In the genomic region with DNA sequence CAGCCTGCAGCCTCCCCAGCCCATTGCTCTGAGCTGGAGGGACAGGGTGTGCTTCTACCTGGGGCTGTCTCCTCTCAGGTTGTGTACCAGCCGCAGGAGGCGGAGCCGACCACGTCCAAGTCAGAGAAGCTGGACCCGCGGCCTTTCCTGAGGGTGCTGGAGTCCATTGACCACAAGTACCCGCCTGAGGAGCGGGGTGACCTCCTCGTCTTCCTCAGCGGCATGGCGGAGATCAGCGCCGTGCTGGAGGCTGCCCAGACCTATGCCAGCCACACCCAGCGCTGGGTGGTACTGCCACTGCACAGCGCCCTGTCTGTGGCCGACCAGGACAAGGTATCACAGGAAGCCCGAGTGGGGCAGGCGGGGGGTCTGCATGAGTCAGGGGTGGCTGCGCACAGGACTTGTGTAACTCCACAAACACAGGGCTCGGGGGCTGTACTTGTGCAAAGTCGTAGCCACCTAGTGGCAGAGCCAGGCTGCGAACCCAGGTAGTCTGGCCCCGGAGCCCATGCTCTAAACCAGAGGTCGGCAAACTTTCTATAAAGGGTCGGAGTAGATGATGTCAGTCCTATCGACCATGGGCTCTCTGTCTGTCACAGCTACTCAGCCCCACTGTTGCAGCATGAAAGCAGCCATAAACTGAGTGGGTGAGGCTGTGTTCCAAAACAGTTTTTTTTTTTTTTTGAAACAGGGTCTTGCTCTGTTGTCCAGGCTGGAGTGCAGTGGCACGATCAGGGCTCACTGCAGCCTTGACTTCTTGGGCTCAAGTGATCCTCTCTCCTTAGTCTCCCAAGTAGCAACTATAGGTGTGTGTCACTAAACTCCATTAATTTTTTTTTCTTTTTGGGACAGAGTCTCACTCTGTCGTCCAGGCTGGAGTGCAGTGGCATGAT, we compare ENCODE assay signal across 15 cellular contexts. TPM values are rescaled to one million over a fixed set of nuclear protein-coding genes. Genes with fewer than 3 reads are reported as not detected.
DNase-seq lines count a peak whose midpoint lies in the region; ATAC-seq, FAIRE-seq and TF ChIP-seq lines count a peak whose summit lies in the region.
"Had no signal": no experiment of that assay in that cellular context is flagged by ENCODE, and none has a peak within 500 bp of the region (broad histone marks: within the 10 kb centered on the region; RNA-seq: fewer than 3 reads in every experiment).

No MANE protein-coding gene starts in this region.

- no peak overlapping the region for H2AK5ac ChIP-seq in H1 (ENCODE audit: low read depth, low read length)

- no peak overlapping the region for H3K23ac ChIP-seq in H1 (ENCODE audit: insufficient read length)

- peak overlapping the region; percentile 25; the same call in 1 of the 2 replicates for H4K8ac ChIP-seq in H1 (ENCODE audit: extremely low read depth, insufficient read depth, low read length)

- H3K9me3 Mint-ChIP-seq in type B pancreatic cell (no peaks in the 10 kb centered on the region), natural killer cell (no peaks in the 10 kb centered on the region)
- H3K9me3 Mint-ChIP-seq: activated T-helper 17 cell treated with anti-CD3 and anti-CD28 coated beads, Interleukin-2, amount 50 U/mL, for 72 hours; IgD-negative memory B cell; immature natural killer cell had no signal

- H3K27ac ChIP-seq in right atrium auricular region (no peak overlapping the region), H1 (ENCODE audit: low read depth, low read length) (no peak overlapping the region), body of pancreas (no peak overlapping the region)
- H3K27ac ChIP-seq: skin epidermis had no signal

- POLR2A ChIA-PET in H1 (lab: Charles Lee; ENCODE audit: partially characterized antibody), result interaction anchor here (0.7 to 3.2 kb wide), 6 partner anchors 9 to 32 kb away, joined by 3 to 12 read pairs (median 4); partner anchors contain the start of gene DHX34

- H3K14ac ChIP-seq in H1 (ENCODE audit: insufficient read length), result no peak overlapping the region

- H3F3A ChIP-seq in Loucy (ENCODE audit: low read depth), result no peaks in the 10 kb centered on the region

- no peak overlapping the region for H3K4me2 ChIP-seq in Loucy (ENCODE audit: low read depth, low read length, poor library complexity, severe bottlenecking)
- no peak overlapping the region for H3K4me2 ChIP-seq in H1 (ENCODE audit: insufficient read depth in 1 of 2, low read depth in 2 of 2, low read length in 2 of 2)

- H3K27ac Mint-ChIP-seq in type B pancreatic cell (no peak overlapping the region), natural killer cell (no peak overlapping the region)
- H3K27ac Mint-ChIP-seq: activated T-helper 17 cell treated with anti-CD3 and anti-CD28 coated beads, Interleukin-2, amount 50 U/mL, for 72 hours; immature natural killer cell had no signal

- no peak overlapping the region for H2AFZ ChIP-seq in Loucy (ENCODE audit: low read length)
- no peak overlapping the region for H2AFZ ChIP-seq in H1 (ENCODE audit: low read length)

- H4K5ac ChIP-seq in H1 (ENCODE audit: insufficient read length, low read depth, low read length), result no peak overlapping the region

- no peak overlapping the region for H2BK15ac ChIP-seq in H1 (ENCODE audit: low read length)

- no peak overlapping the region for H4K91ac ChIP-seq in H1 (replicated peaks; ENCODE audit: insufficient read length, low read length)

- no peaks in the 10 kb centered on the region for H3K9me2 ChIP-seq in Loucy (replicated peaks; ENCODE audit: low read depth, low read length)

- H3K56ac ChIP-seq in H1 (replicated peaks; ENCODE audit: insufficient read length, low read depth, low read length), result no peak overlapping the region

- H3K27me3 Mint-ChIP-seq in type B pancreatic cell (no peaks in the 10 kb centered on the region), natural killer cell (ENCODE audit: low read depth in 2 of 2) (no peaks in the 10 kb centered on the region)
- H3K27me3 Mint-ChIP-seq: activated T-helper 17 cell treated with anti-CD3 and anti-CD28 coated beads, Interleukin-2, amount 50 U/mL, for 72 hours; IgD-negative memory B cell had no signal

- H2BK12ac ChIP-seq in H1 (ENCODE audit: low read depth, low read length), result no peak overlapping the region

- TF ChIP-seq CTCF in right atrium auricular region (IDR thresholded peaks at IDR 0.05) (no peak), Loucy (conservative IDR thresholded peaks at IDR 0.05; ENCODE audit: low read length) (peak; percentile 50), H1 (IDR thresholded peaks at IDR 0.05; ENCODE audit: control extremely low read depth in 1 of 3, insufficient read depth in 1 of 3, low read depth in 1 of 3, low read length in 3 of 3) (peak; percentile 43 to 61 (median 57); a peak in 3 of 4 replicates), type B pancreatic cell (conservative IDR thresholded peaks at IDR 0.05) (peak; percentile 43), body of pancreas (IDR thresholded peaks at IDR 0.05) (no peak), natural killer cell (IDR thresholded peaks at IDR 0.05) (no peak)

- H4K20me1 ChIP-seq in Loucy (ENCODE audit: insufficient read depth, low read length, poor library complexity, severe bottlenecking) (no peaks in the 10 kb centered on the region), H1 (replicated peaks in 1 of 2; ENCODE audit: control insufficient read depth in 1 of 2, insufficient read depth in 2 of 2, low read length in 2 of 2) (peaks cover 3 to 13% of the 10 kb centered on the region in 2 experiments)

- intact Hi-C loops in Right ventricle myocardium inferior (cut with DNase I) (no loop called here), body of pancreas (cut with DNase I) (no loop called here), natural killer cell (cut with micrococcal nuclease) (no loop called here)

- TF ChIP-seq EP300 in H1 (IDR thresholded peaks at IDR 0.05; ENCODE audit: borderline replicate concordance in 1 of 2, low read depth in 2 of 2, low read length in 2 of 2), result no peak

- peaks cover 17% of the 10 kb centered on the region for H3K36me3 Mint-ChIP-seq in type B pancreatic cell
- H3K36me3 Mint-ChIP-seq in natural killer cell, result peaks cover 8% of the 10 kb centered on the region

- H3K18ac ChIP-seq in H1 (ENCODE audit: extremely low read depth, low read length), result no peak overlapping the region

- H3K4me1 Mint-ChIP-seq in type B pancreatic cell (ENCODE audit: unreplicated experiment) (no peaks in the 10 kb centered on the region), natural killer cell (peaks cover 0 to 3% of the 10 kb centered on the region in 2 donors)
- H3K4me1 Mint-ChIP-seq: activated T-helper 17 cell treated with anti-CD3 and anti-CD28 coated beads, Interleukin-2, amount 50 U/mL, for 72 hours had no signal

- H3K9ac ChIP-seq in Loucy (ENCODE audit: low read depth, low read length, poor library complexity, severe bottlenecking), result no peak overlapping the region
- no peak overlapping the region for H3K9ac ChIP-seq in H1 (replicated peaks in 1 of 4; ENCODE audit: extremely low read depth in 1 of 4, low read depth in 3 of 4, low read length in 3 of 4)

- H2BK5ac ChIP-seq in H1 (ENCODE audit: low read depth, low read length), result no peak overlapping the region

- no peaks in the 10 kb centered on the region for H3K23me2 ChIP-seq in H1 (ENCODE audit: low read depth, low read length)

- H3K4ac ChIP-seq in H1 (replicated peaks; ENCODE audit: insufficient read length, low read depth, low read length), result no peak overlapping the region

- H2BK120ac ChIP-seq in H1 (replicated peaks; ENCODE audit: low read depth, low read length), result no peak overlapping the region

- H3K4me3 ChIP-seq in right atrium auricular region, result no peak overlapping the region
- no peak overlapping the region for H3K4me3 ChIP-seq in Loucy (ENCODE audit: low read length, poor library complexity, severe bottlenecking)
- no peak overlapping the region for H3K4me3 ChIP-seq in H1 (ENCODE audit: extremely low read depth in 1 of 4, insufficient read depth in 2 of 4, low read depth in 3 of 4, low read length in 4 of 4)
- no peak overlapping the region for H3K4me3 ChIP-seq in body of pancreas
- H3K4me3 ChIP-seq: skin epidermis had no signal

- FAIRE-seq in H1 (lab: Jason Lieb, UNC), result no peak
- FAIRE-seq: GM12892 had no signal

- H3K36me3 ChIP-seq in right atrium auricular region (peaks cover 98% of the 10 kb centered on the region), Loucy (ENCODE audit: insufficient read depth, low read length) (peaks cover 72% of the 10 kb centered on the region; the same call in 1 of the 2 replicates), H1 (ENCODE audit: control insufficient read depth in 2 of 4, insufficient read depth in 4 of 4, low read length in 3 of 4) (peaks cover 56 to 92% (median 78%) of the 10 kb centered on the region in 4 experiments), body of pancreas (replicated peaks in 1 of 2; ENCODE audit: insufficient read depth in 1 of 2, low read depth in 2 of 2) (peaks cover 7 to 37% of the 10 kb centered on the region in 2 donors)

- ATAC-seq in Right ventricle myocardium inferior (peak; percentile 39), body of pancreas (no peak), natural killer cell (no peak)
- ATAC-seq: activated T-helper 17 cell treated with anti-CD3 and anti-CD28 coated beads, Interleukin-2, amount 50 U/mL, for 72 hours had no signal

- TF ChIP-seq POLR2A in H1 (IDR thresholded peaks at IDR 0.05; ENCODE audit: control extremely low read depth in 1 of 2, low read depth in 2 of 2, low read length in 2 of 2), result no peak
- TF ChIP-seq POLR2A in body of pancreas (IDR thresholded peaks at IDR 0.05), result no peak

- no peak overlapping the region for H3K4me3 Mint-ChIP-seq in type B pancreatic cell
- no peak overlapping the region for H3K4me3 Mint-ChIP-seq in natural killer cell
- H3K4me3 Mint-ChIP-seq: activated T-helper 17 cell treated with anti-CD3 and anti-CD28 coated beads, Interleukin-2, amount 50 U/mL, for 72 hours; IgD-negative memory B cell; immature natural killer cell had no signal

- CTCF ChIA-PET in H1 (lab: Charles Lee; ENCODE audit: partially characterized antibody), result interaction anchor here (0.6 to 3.0 kb wide), 18 partner anchors 8 to 80 kb away, joined by 3 to 11 read pairs (median 4); partner anchors contain the start of gene DHX34

- H3K27me3 ChIP-seq in right atrium auricular region, result no peaks in the 10 kb centered on the region
- H3K27me3 ChIP-seq in Loucy (ENCODE audit: insufficient read depth, low read length, poor library complexity, severe bottlenecking), result no peaks in the 10 kb centered on the region
- no peaks in the 10 kb centered on the region for H3K27me3 ChIP-seq in H1 (replicated peaks in 1 of 4; ENCODE audit: control insufficient read depth in 3 of 4, extremely low read depth in 1 of 4, insufficient read depth in 3 of 4, low read length in 3 of 4)
- H3K27me3 ChIP-seq in body of pancreas, result no peaks in the 10 kb centered on the region

- WGBS in H1 (ENCODE audit: extremely low coverage in 1 of 2, insufficient coverage in 1 of 2, insufficient read length in 1 of 2, insufficient replicate concordance in 2 of 2, low coverage in 1 of 2, low lambda C conversion rate in 2 of 2, missing lambda C conversion rate in 1 of 2), 2 experiments, result 96% methylated on average over 28 of the region's 28 CpGs; no CpG with 5 or more reads in 1 of the 2 experiments
- 92 to 93% methylated on average over 9 to 27 of the region's 28 CpGs for WGBS in body of pancreas, 2 donors

- DNase-seq in Right ventricle myocardium inferior (ENCODE audit: missing footprints), result peak; percentile 53
- no peak for DNase-seq in right atrium auricular region (ENCODE audit: low spot score)
- peak in 1 of 2 experiments; percentile 73 for DNase-seq in H1 (ENCODE audit: low read depth in 1 of 2, low spot score in 2 of 2)
- no peak for DNase-seq in type B pancreatic cell (ENCODE audit: extremely low spot score, unreplicated experiment)
- DNase-seq in body of pancreas, result no peak
- DNase-seq in natural killer cell, result no peak
- no peak for DNase-seq in nucleus accumbens (lab: John Stamatoyannopoulos, UW)
- DNase-seq: C1 segment of cervical spinal cord, immature natural killer cell had no signal

- peaks cover 16% of the 10 kb centered on the region; the same call in 1 of the 2 replicates for H3K79me2 ChIP-seq in Loucy (ENCODE audit: insufficient read depth, low read length)
- H3K79me2 ChIP-seq in H1 (ENCODE audit: control insufficient read depth in 1 of 2, insufficient read depth in 2 of 2, low read length in 2 of 2), result peaks cover 0 to 8% of the 10 kb centered on the region in 2 experiments; a peak in 1 of 4 replicates

- H3K79me1 ChIP-seq in H1 (ENCODE audit: low read depth, low read length), result peaks cover 9% of the 10 kb centered on the region

- peak; percentile 29 to 46; a peak in 2 of 4 replicates for TF ChIP-seq RAD21 in H1 (IDR thresholded peaks at IDR 0.05 in 1 of 2, conservative IDR thresholded peaks at IDR 0.05 in 1 of 2; ENCODE audit: low read depth in 2 of 2, low read length in 2 of 2)

- H2BK20ac ChIP-seq in H1 (ENCODE audit: low read length), result no peak overlapping the region

- no peaks in the 10 kb centered on the region for H3K9me3 ChIP-seq in right atrium auricular region
- no peaks in the 10 kb centered on the region for H3K9me3 ChIP-seq in Loucy (ENCODE audit: insufficient read depth, low read depth, low read length)
- no peaks in the 10 kb centered on the region for H3K9me3 ChIP-seq in H1 (ENCODE audit: insufficient read depth in 2 of 2, low read depth in 1 of 2, low read length in 1 of 2)
- no peaks in the 10 kb centered on the region for H3K9me3 ChIP-seq in body of pancreas

- H3K4me1 ChIP-seq in right atrium auricular region (no peaks in the 10 kb centered on the region), Loucy (ENCODE audit: insufficient read depth, low read length, poor library complexity, severe bottlenecking) (no peaks in the 10 kb centered on the region), H1 (replicated peaks in 1 of 4; ENCODE audit: control insufficient read depth in 3 of 4, insufficient read depth in 4 of 4, low read length in 3 of 4) (no peaks in the 10 kb centered on the region), body of pancreas (peaks cover 12% of the 10 kb centered on the region)

RNA-seq across cellular contexts. Expression of gene DHX34, which starts 8.9 kb away (rescaled TPM):
- total RNA-seq in Right ventricle myocardium inferior, result 8.0 TPM
- total RNA-seq in right atrium auricular region, result 1 to 10 TPM; 5.1 to 8.2 TPM
- total RNA-seq in H1 (2021; fragmentation: NEBNext Ultra II Directional; extraction: Animal tissue kit (Norgen Biotek cat#: 25700)), result 24.1 and 24.3 TPM in 2 replicates
- polyA plus RNA-seq in H1 (2011; rRNA removed), result 17.5 and 27.2 TPM in 2 replicates
- polyA plus RNA-seq in H1 (2011; cell fraction: cytosol; rRNA removed), result 20.5 TPM
- polyA plus RNA-seq in H1 (2011; cell fraction: nucleus; rRNA removed), result 78.3 TPM
- 16.6 to 25.5 TPM (median 22.8 TPM) in 4 replicates for polyA plus RNA-seq in H1 (2012, experiment 1 of 2)
- polyA plus RNA-seq in H1 (2012, experiment 2 of 2), result 14.0 TPM
- polyA plus RNA-seq in H1 (2013, experiment 1 of 2), result 15.8 TPM
- polyA plus RNA-seq in H1 (2013, experiment 2 of 2), result 15.5 TPM
- 14.8 and 17.6 TPM in 2 replicates for polyA minus RNA-seq in H1 (2011; rRNA and poly(A)+ RNA removed)
- polyA minus RNA-seq in H1 (2011; cell fraction: cytosol; rRNA and poly(A)+ RNA removed), result 21.8 TPM
- 31.7 TPM for polyA minus RNA-seq in H1 (2011; cell fraction: nucleus; rRNA and poly(A)+ RNA removed)
- total RNA-seq in type B pancreatic cell (ENCODE audit: low replicate concordance), result 24.5 and 32.9 TPM in 2 replicates
- 10 to 100 TPM; 16.1 to 50.4 TPM for total RNA-seq in body of pancreas
- 10 to 100 TPM; 19.8 to 25.9 (median 20.0) TPM for total RNA-seq in natural killer cell

RNA-seq across cellular contexts. Expression of gene C5AR2, which starts 26.1 kb away (rescaled TPM):
- total RNA-seq in Right ventricle myocardium inferior (0.95 TPM), right atrium auricular region (1 to 10 TPM; 1.1 to 3.3 TPM), type B pancreatic cell (ENCODE audit: low replicate concordance) (0.07 TPM in 1 of 2 replicates, not detected in the other), body of pancreas (under 1 TPM in 1 of 2 donors, not detected in 1; 0.52 TPM), natural killer cell (10 to 100 TPM in 1 of 3 donors, 1 to 10 TPM in 2; 4.3 to 15.5 (median 8.3) TPM)
- total RNA-seq in H1 (2021; fragmentation: NEBNext Ultra II Directional; extraction: Animal tissue kit (Norgen Biotek cat#: 25700)), result 0.15 TPM in 1 of 2 replicates, not detected in the other
- polyA plus RNA-seq in H1 (2011; rRNA removed), result 0.06 and 0.08 TPM in 2 replicates
- polyA plus RNA-seq in H1 (2011; cell fraction: cytosol; rRNA removed), result 0.16 TPM
- polyA plus RNA-seq in H1 (2011; cell fraction: nucleus; rRNA removed), result 0.46 TPM
- polyA plus RNA-seq in H1 (2012, experiment 1 of 2), result 0.08 to 0.18 TPM in 2 of 4 replicates, not detected in the others
- not detected for polyA plus RNA-seq in H1 (2012, experiment 2 of 2)
- polyA plus RNA-seq in H1 (2013, experiment 1 of 2), result 0.34 TPM
- 0.28 TPM for polyA plus RNA-seq in H1 (2013, experiment 2 of 2)
- 0.03 and 0.12 TPM in 2 replicates for polyA minus RNA-seq in H1 (2011; rRNA and poly(A)+ RNA removed)
- polyA minus RNA-seq in H1 (2011; cell fraction: cytosol; rRNA and poly(A)+ RNA removed), result not detected
- 1.3 TPM for polyA minus RNA-seq in H1 (2011; cell fraction: nucleus; rRNA and poly(A)+ RNA removed)

RNA-seq across cellular contexts. Expression of gene C5AR1, which starts 48.4 kb away (rescaled TPM):
- 5.0 TPM for total RNA-seq in Right ventricle myocardium inferior
- 10 to 100 TPM in 1 of 2 donors, 1 to 10 TPM in 1; 4.6 to 14.3 TPM for total RNA-seq in right atrium auricular region
- 0.21 TPM in 1 of 2 replicates, not detected in the other for total RNA-seq in H1 (2021; fragmentation: NEBNext Ultra II Directional; extraction: Animal tissue kit (Norgen Biotek cat#: 25700))
- polyA plus RNA-seq in H1 (2011; rRNA removed), result 0.20 and 0.33 TPM in 2 replicates
- 0.17 TPM for polyA plus RNA-seq in H1 (2011; cell fraction: cytosol; rRNA removed)
- 0.39 TPM for polyA plus RNA-seq in H1 (2011; cell fraction: nucleus; rRNA removed)
- 0.09 to 0.25 TPM in 2 of 4 replicates, not detected in the others for polyA plus RNA-seq in H1 (2012, experiment 1 of 2)
- polyA plus RNA-seq in H1 (2012, experiment 2 of 2), result 0.07 TPM
- 0.08 TPM for polyA plus RNA-seq in H1 (2013, experiment 1 of 2)
- 0.13 TPM for polyA plus RNA-seq in H1 (2013, experiment 2 of 2)
- polyA minus RNA-seq in H1 (2011; rRNA and poly(A)+ RNA removed), result not detected in 2 replicates
- not detected for polyA minus RNA-seq in H1 (2011; cell fraction: cytosol; rRNA and poly(A)+ RNA removed)
- not detected for polyA minus RNA-seq in H1 (2011; cell fraction: nucleus; rRNA and poly(A)+ RNA removed)
- 0.93 and 1.0 TPM in 2 replicates for total RNA-seq in type B pancreatic cell (ENCODE audit: low replicate concordance)
- 1 to 10 TPM; 2.6 to 5.4 TPM for total RNA-seq in body of pancreas
- total RNA-seq in natural killer cell, result 10 to 100 TPM; 11.4 to 42.7 (median 28.7) TPM
- total RNA-seq: RPMI7951 had no signal

Comparison
In these comparisons a context has a peak if more than half of its experiments do, and no peak if none do; other contexts are left out.
1. CTCF ChIP-seq: peak in Loucy (single experiment), H1 (3 of 3) and type B pancreatic cell (single experiment); none in right atrium auricular region (0 of 2), body of pancreas (0 of 7) and natural killer cell (single experiment).